Comparison of ENCODE assay signal across 8 cellular contexts in the genomic region with DNA sequence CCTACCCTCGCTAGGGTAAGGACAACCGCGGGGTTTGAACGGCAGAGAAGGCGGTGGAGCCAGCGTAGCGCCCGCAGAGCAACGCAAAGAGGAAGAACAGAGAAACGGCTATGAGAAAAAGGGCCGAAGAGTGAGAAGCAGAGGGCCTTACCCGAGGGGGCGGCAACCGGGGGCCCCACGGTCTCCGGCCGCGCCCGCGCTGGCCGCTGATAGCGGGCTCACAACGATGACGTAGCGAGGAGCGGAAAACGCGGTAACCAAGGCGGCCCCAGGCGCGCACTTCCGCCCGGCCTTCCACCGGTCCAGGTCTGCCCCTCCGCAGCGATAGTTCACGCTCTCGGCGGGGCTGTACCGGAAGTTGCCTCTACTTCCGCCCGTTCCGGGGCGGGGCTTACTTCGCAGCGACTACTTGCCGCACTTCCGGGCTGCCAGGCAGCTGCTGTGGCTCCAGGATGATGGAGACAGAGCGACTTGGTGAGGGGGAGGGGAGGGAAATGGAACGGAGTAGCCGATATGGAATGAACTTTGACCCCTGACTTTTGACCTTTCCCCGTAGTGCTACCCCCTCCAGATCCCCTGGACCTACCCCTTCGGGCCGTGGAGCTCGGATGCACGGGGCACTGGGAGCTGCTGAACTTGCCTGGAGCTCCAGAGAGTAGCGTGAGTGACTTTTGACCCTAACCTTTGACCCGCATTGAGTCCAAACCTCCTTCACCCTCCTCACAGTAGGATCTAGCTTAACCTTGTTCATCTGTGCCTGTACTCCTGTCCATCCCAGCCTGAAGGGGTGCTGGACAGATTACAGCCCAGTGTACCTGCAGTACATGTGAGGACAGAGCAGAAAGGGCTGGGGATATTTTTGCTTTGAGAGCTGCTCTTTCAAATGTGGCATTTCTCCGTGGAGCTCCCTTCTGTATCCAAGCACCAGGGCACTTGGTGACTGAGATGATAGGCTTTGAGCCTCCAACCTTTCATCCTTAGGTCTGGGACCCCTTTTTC. TPM values are rescaled to one million over a fixed set of nuclear protein-coding genes. Genes with fewer than 3 reads are reported as not detected.
A peak's percentile ranks its signal among the peaks of the same experiment; 100 is the strongest.
DNase-seq lines count a peak whose midpoint lies in the region; ATAC-seq and TF ChIP-seq lines count a peak whose summit lies in the region.

A gene with protein sequence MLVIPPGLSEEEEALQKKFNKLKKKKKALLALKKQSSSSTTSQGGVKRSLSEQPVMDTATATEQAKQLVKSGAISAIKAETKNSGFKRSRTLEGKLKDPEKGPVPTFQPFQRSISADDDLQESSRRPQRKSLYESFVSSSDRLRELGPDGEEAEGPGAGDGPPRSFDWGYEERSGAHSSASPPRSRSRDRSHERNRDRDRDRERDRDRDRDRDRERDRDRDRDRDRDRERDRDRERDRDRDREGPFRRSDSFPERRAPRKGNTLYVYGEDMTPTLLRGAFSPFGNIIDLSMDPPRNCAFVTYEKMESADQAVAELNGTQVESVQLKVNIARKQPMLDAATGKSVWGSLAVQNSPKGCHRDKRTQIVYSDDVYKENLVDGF (minus strand): TSS at position 231 of the 999 bp plus-strand sequence. CDS start 525 bp downstream, outside the sequence.
A gene (plus strand): TSS at position 435 of the 999 bp plus-strand sequence. CDS start 18 bp downstream, at position 453.

- peaks cover 74% of the 10 kb centered on the region for H3K36me3 Mint-ChIP-seq in GM23338 (ENCODE audit: low read depth)
- peaks cover 15 to 44% (median 19%) of the 10 kb centered on the region in 5 donors for H3K36me3 Mint-ChIP-seq in naive thymus-derived CD4-positive, alpha-beta T cell
- peaks cover 42 to 64% of the 10 kb centered on the region in 2 donors for H3K36me3 Mint-ChIP-seq in stimulated activated naive B cell treated with anti-CD40 and anti-IgM and Interleukin-4, amounts not matched to agents 10 μg/mL and 1 μg/mL and 100 μg/mL, for 72 hours

- H3K27ac Mint-ChIP-seq in GM23338 = peak within 1 kb of the TSS; percentile 98
- peak within 1 kb of the TSS; percentile 91 to 99 (median 97) for H3K27ac Mint-ChIP-seq in naive thymus-derived CD4-positive, alpha-beta T cell
- peak within 1 kb of the TSS; percentile 98 for H3K27ac Mint-ChIP-seq in stimulated activated naive B cell treated with anti-CD40 and anti-IgM and Interleukin-4, amounts not matched to agents 10 μg/mL and 1 μg/mL and 100 μg/mL, for 72 hours

- CTCF ChIA-PET in naive thymus-derived CD4-positive, alpha-beta T cell (lab: Charles Lee) = interaction anchor here (1.0 to 1.4 kb wide), 3 partner anchors 9 to 62 kb away, joined by 3 to 10 read pairs (median 3); a partner anchor contains a TSS

- intact Hi-C loops in naive thymus-derived CD4-positive, alpha-beta T cell (cut with micrococcal nuclease) = loop anchor here (1.0 to 5.0 kb wide), 24 partner anchors 13 to 1898 kb away; a partner anchor contains a TSS

- H3K9me3 ChIP-seq in DOHH2 (ENCODE audit: control insufficient read depth, insufficient read depth, low read length) = no peaks in the 10 kb centered on the region
- H3K9me3 ChIP-seq in naive thymus-derived CD4-positive, alpha-beta T cell (ENCODE audit: control insufficient read depth in 2 of 3, low read length in 3 of 3) = no peaks in the 10 kb centered on the region

- H3K79me2 ChIP-seq in DOHH2 (ENCODE audit: control insufficient read depth, low read length) = peaks cover 39% of the 10 kb centered on the region
- peaks cover 28% of the 10 kb centered on the region for H3K79me2 ChIP-seq in GM23338 (replicated peaks; ENCODE audit: insufficient read depth)

- H3K4me1 Mint-ChIP-seq in GM23338 = peaks cover 12% of the 10 kb centered on the region
- peaks cover 23 to 50% (median 39%) of the 10 kb centered on the region in 7 donors for H3K4me1 Mint-ChIP-seq in naive thymus-derived CD4-positive, alpha-beta T cell
- H3K4me1 Mint-ChIP-seq in stimulated activated naive B cell treated with anti-CD40 and anti-IgM and Interleukin-4, amounts not matched to agents 10 μg/mL and 1 μg/mL and 100 μg/mL, for 72 hours = peaks cover 27 to 48% of the 10 kb centered on the region in 2 donors

- H3K4me1 ChIP-seq in DOHH2 (ENCODE audit: control insufficient read depth, low read length) (peaks cover 20% of the 10 kb centered on the region), GM23338 (ENCODE audit: insufficient read depth) (peaks cover 15% of the 10 kb centered on the region; the same call in 1 of the 2 replicates)
- peaks cover 18 to 20% of the 10 kb centered on the region in 2 donors for H3K4me1 ChIP-seq in naive thymus-derived CD4-positive, alpha-beta T cell (ENCODE audit: control insufficient read depth in 2 of 2, insufficient read depth in 2 of 2, low read length in 2 of 2)

- H3K9me2 ChIP-seq in DOHH2 (replicated peaks; ENCODE audit: control insufficient read depth, low read length) (no peaks in the 10 kb centered on the region), GM23338 (ENCODE audit: insufficient read depth) (no peaks in the 10 kb centered on the region)

- peaks cover 2% of the 10 kb centered on the region; the same call in 1 of the 3 replicates for H3K9me3 Mint-ChIP-seq in GM23338
- H3K9me3 Mint-ChIP-seq in naive thymus-derived CD4-positive, alpha-beta T cell = no peaks in the 10 kb centered on the region
- H3K9me3 Mint-ChIP-seq in stimulated activated naive B cell treated with anti-CD40 and anti-IgM and Interleukin-4, amounts not matched to agents 10 μg/mL and 1 μg/mL and 100 μg/mL, for 72 hours = no peaks in the 10 kb centered on the region

- H3K4me3 Mint-ChIP-seq in GM23338 = peak within 1 kb of the TSS; percentile 98
- peak within 1 kb of the TSS; percentile 91 to 100 (median 97) for H3K4me3 Mint-ChIP-seq in naive thymus-derived CD4-positive, alpha-beta T cell
- peak within 1 kb of the TSS; percentile 91 to 99 for H3K4me3 Mint-ChIP-seq in stimulated activated naive B cell treated with anti-CD40 and anti-IgM and Interleukin-4, amounts not matched to agents 10 μg/mL and 1 μg/mL and 100 μg/mL, for 72 hours

- H2AFZ ChIP-seq in GM23338 = peak within 1 kb of the TSS; percentile 92

- H4K20me1 ChIP-seq in DOHH2 (ENCODE audit: control insufficient read depth, insufficient read depth, low read depth, low read length) = no peaks in the 10 kb centered on the region
- no peaks in the 10 kb centered on the region for H4K20me1 ChIP-seq in GM23338 (replicated peaks; ENCODE audit: insufficient read depth)

- TF ChIP-seq CTCF in DOHH2 (IDR thresholded peaks at IDR 0.05; ENCODE audit: low read depth, low read length, poor library complexity, severe bottlenecking) (no peak), GM23338 (conservative IDR thresholded peaks at IDR 0.05; ENCODE audit: low read depth in 2 of 2) (no peak)

- H3F3A ChIP-seq in DOHH2 (ENCODE audit: control insufficient read depth, insufficient read depth) (no peaks in the 10 kb centered on the region), GM23338 (replicated peaks; ENCODE audit: low read depth) (no peaks in the 10 kb centered on the region)

- POLR2A ChIA-PET in naive thymus-derived CD4-positive, alpha-beta T cell (lab: Charles Lee) = interaction anchor here (0.6 to 6.1 kb wide), 15 partner anchors 9 to 1225 kb away, joined by 3 to 108 read pairs (median 4); a partner anchor contains a TSS

- H3K4me2 ChIP-seq in DOHH2 (ENCODE audit: low read length) (peak within 1 kb of the TSS; percentile 91), GM23338 (peak within 1 kb of the TSS; percentile 93)

- peak; percentile 99 for ATAC-seq in GM23338
- peak; percentile 98 for ATAC-seq in naive thymus-derived CD4-positive, alpha-beta T cell
- ATAC-seq in stimulated activated naive B cell treated with anti-CD40 and anti-IgM and Interleukin-4, amounts not matched to agents 10 μg/mL and 1 μg/mL and 100 μg/mL, for 72 hours (replicated peaks) = peak; percentile 99 to 100

- H3K27ac ChIP-seq in DOHH2 (ENCODE audit: low read depth, low read length) = no peak within 1 kb of the TSS; the same call in 1 of the 2 replicates
- peak within 1 kb of the TSS; percentile 61; the same call in 1 of the 2 replicates for H3K27ac ChIP-seq in GM23338 (ENCODE audit: low read depth)
- H3K27ac ChIP-seq in naive thymus-derived CD4-positive, alpha-beta T cell (ENCODE audit: low read depth, low read length) = peak within 1 kb of the TSS; percentile 99

- H3K4me3 ChIP-seq in DOHH2 (ENCODE audit: low read length) (peak within 1 kb of the TSS; percentile 92), GM23338 (peak within 1 kb of the TSS; percentile 95)
- peak within 1 kb of the TSS; percentile 89 for H3K4me3 ChIP-seq in naive thymus-derived CD4-positive, alpha-beta T cell (ENCODE audit: low read length)

- no peaks in the 10 kb centered on the region for H3K27me3 ChIP-seq in DOHH2 (ENCODE audit: control insufficient read depth, low read length)
- no peaks in the 10 kb centered on the region for H3K27me3 ChIP-seq in GM23338 (ENCODE audit: insufficient read depth)
- no peaks in the 10 kb centered on the region for H3K27me3 ChIP-seq in naive thymus-derived CD4-positive, alpha-beta T cell (ENCODE audit: control insufficient read depth in 2 of 2, insufficient read depth in 2 of 2, low read length in 2 of 2)

- peaks cover 4% of the 10 kb centered on the region for H3K27me3 Mint-ChIP-seq in GM23338 (ENCODE audit: insufficient read depth, low read depth, poor library complexity)
- no peaks in the 10 kb centered on the region for H3K27me3 Mint-ChIP-seq in naive thymus-derived CD4-positive, alpha-beta T cell
- H3K27me3 Mint-ChIP-seq in stimulated activated naive B cell treated with anti-CD40 and anti-IgM and Interleukin-4, amounts not matched to agents 10 μg/mL and 1 μg/mL and 100 μg/mL, for 72 hours = no peaks in the 10 kb centered on the region

- DNase-seq in GM23338 (ENCODE audit: low spot score) (peak; percentile 99), LHCN-M2 (ENCODE audit: low read depth) (peak; percentile 97), RPMI8226 (peak; percentile 99), fibroblast of gingiva (ENCODE audit: low read depth) (peak; percentile 98)
- peak; percentile 98 to 99 for DNase-seq in activated T-helper 1 cell treated with anti-CD3 and anti-CD28 coated beads, Interleukin-2, amount 50 U/mL, for 16 hours (ENCODE audit: low read depth in 1 of 2, low spot score in 1 of 2)
- peak; percentile 94 to 99 (median 98) for DNase-seq in naive thymus-derived CD4-positive, alpha-beta T cell
- DNase-seq in stimulated activated naive B cell treated with anti-CD40 and anti-IgM and Interleukin-4, amounts not matched to agents 10 μg/mL and 1 μg/mL and 100 μg/mL, for 72 hours = peak; percentile 99

- H3K36me3 ChIP-seq in DOHH2 (ENCODE audit: control insufficient read depth, low read length) (peaks cover 69% of the 10 kb centered on the region), GM23338 (ENCODE audit: insufficient read depth) (peaks cover 18% of the 10 kb centered on the region)
- H3K36me3 ChIP-seq in naive thymus-derived CD4-positive, alpha-beta T cell (ENCODE audit: control insufficient read depth in 2 of 3, insufficient read depth in 3 of 3, low read length in 3 of 3) = peaks cover 18 to 72% (median 30%) of the 10 kb centered on the region in 3 experiments

RNA-seq across cellular contexts. Expression of the first gene that starts in this region (rescaled TPM):
- total RNA-seq in GM23338 (2014; rRNA removed; shearing (Covaris generic)) = 64.0 and 69.0 TPM in 2 replicates
- 86.0 and 93.4 TPM in 2 replicates for polyA plus RNA-seq in GM23338 (2016; fragmentation: Nextera tagmentation; extraction: Ambion mirVana)
- total RNA-seq in LHCN-M2 (2014; rRNA removed) = 129 TPM in 2 replicates
- 139 TPM for polyA plus RNA-seq in LHCN-M2 (2012)
- total RNA-seq in naive thymus-derived CD4-positive, alpha-beta T cell = 10 to 100 TPM; 47.5 to 71.7 (median 59.1) TPM
- polyA plus RNA-seq in naive thymus-derived CD4-positive, alpha-beta T cell = 10 to 100 TPM; 56.5 to 76.6 TPM

RNA-seq across cellular contexts. Expression of the second gene that starts in this region (rescaled TPM):
- 47.2 and 50.2 TPM in 2 replicates for total RNA-seq in GM23338 (2014; rRNA removed; shearing (Covaris generic))
- 21.6 and 24.5 TPM in 2 replicates for polyA plus RNA-seq in GM23338 (2016; fragmentation: Nextera tagmentation; extraction: Ambion mirVana)
- 40.0 and 44.1 TPM in 2 replicates for total RNA-seq in LHCN-M2 (2014; rRNA removed)
- polyA plus RNA-seq in LHCN-M2 (2012) = 44.1 TPM
- total RNA-seq in naive thymus-derived CD4-positive, alpha-beta T cell = 100 to 1,000 TPM in 3 of 5 experiments, 10 to 100 TPM in 2; 85.6 to 139 (median 101) TPM
- 10 to 100 TPM; 20.1 to 23.5 TPM for polyA plus RNA-seq in naive thymus-derived CD4-positive, alpha-beta T cell
